In genomic region chr9:33180526-33181184, GRCh38 we compare ENCODE assay signal across 18 cellular contexts. TPM values are rescaled to one million over a fixed set of nuclear protein-coding genes. Genes with fewer than 3 reads are reported as not detected.
A peak's percentile ranks its signal among the peaks of the same experiment; 100 is the strongest.
DNase-seq lines count a peak whose midpoint lies in the region; ATAC-seq, FAIRE-seq and TF ChIP-seq lines count a peak whose summit lies in the region.
"Had no signal": no experiment of that assay in that cellular context is flagged by ENCODE, and none has a peak within 500 bp of the region (broad histone marks: within the 10 kb centered on the region; RNA-seq: fewer than 3 reads in every experiment).

No MANE protein-coding gene starts in this region.

- H4K20me1 ChIP-seq in H1 (replicated peaks in 1 of 2; ENCODE audit: control insufficient read depth in 1 of 2, insufficient read depth in 2 of 2, low read length in 2 of 2), result no peaks in the 10 kb centered on the region

- H3K4me1 ChIP-seq in ACC112 (ENCODE audit: control insufficient read depth, insufficient read depth, low read length, unreplicated experiment) (peaks cover 31% of the 10 kb centered on the region), H1 (replicated peaks in 1 of 4; ENCODE audit: control insufficient read depth in 3 of 4, insufficient read depth in 4 of 4, low read length in 3 of 4) (no peaks in the 10 kb centered on the region)

- peak overlapping the region; percentile 88 for H3K27ac ChIP-seq in ACC112 (ENCODE audit: low read depth, low read length)
- no peak overlapping the region for H3K27ac ChIP-seq in H1 (ENCODE audit: low read depth, low read length)
- H3K27ac ChIP-seq: lower lobe of right lung, upper lobe of right lung had no signal

- CTCF ChIA-PET in H1 (lab: Charles Lee; ENCODE audit: partially characterized antibody), result no interaction called here
- CTCF ChIA-PET in GM10248 (lab: Yijun Ruan, JAX), result no interaction called here

- H3K9me3 ChIP-seq in H1 (ENCODE audit: insufficient read depth in 2 of 2, low read depth in 1 of 2, low read length in 1 of 2), result no peaks in the 10 kb centered on the region
- H3K9me3 ChIP-seq: lower lobe of right lung, upper lobe of right lung had no signal

- H2AK5ac ChIP-seq in H1 (ENCODE audit: low read depth, low read length), result no peak overlapping the region

- H2AFZ ChIP-seq in ACC112 (ENCODE audit: low read length, unreplicated experiment) (peak overlapping the region; percentile 2), H1 (ENCODE audit: low read length) (no peak overlapping the region)

- FAIRE-seq in H1 (lab: Jason Lieb, UNC), result no peak

- H3K27me3 ChIP-seq in ACC112 (ENCODE audit: insufficient read depth, low read length) (no peaks in the 10 kb centered on the region), H1 (replicated peaks in 1 of 4; ENCODE audit: control insufficient read depth in 3 of 4, extremely low read depth in 1 of 4, insufficient read depth in 3 of 4, low read length in 3 of 4) (no peaks in the 10 kb centered on the region; a peak in 1 of 7 replicates)
- H3K27me3 ChIP-seq: upper lobe of right lung had no signal

- no peak overlapping the region for H3K56ac ChIP-seq in H1 (replicated peaks; ENCODE audit: insufficient read length, low read depth, low read length)

- ATAC-seq in HG03097 (IDR thresholded peaks at IDR 0.05; ENCODE audit: low FRiP score, unreplicated experiment), result no peak
- ATAC-seq: lower lobe of right lung, upper lobe of right lung had no signal

- no peak for TF ChIP-seq RAD21 in H1 (IDR thresholded peaks at IDR 0.05 in 1 of 2, conservative IDR thresholded peaks at IDR 0.05 in 1 of 2; ENCODE audit: low read depth in 2 of 2, low read length in 2 of 2)

- no peak overlapping the region for H2BK120ac ChIP-seq in H1 (replicated peaks; ENCODE audit: low read depth, low read length)

- TF ChIP-seq POLR2A in H1 (IDR thresholded peaks at IDR 0.05; ENCODE audit: control extremely low read depth in 1 of 2, low read depth in 2 of 2, low read length in 2 of 2), result no peak

- peak overlapping the region; percentile 60 for H3K23ac ChIP-seq in H1 (ENCODE audit: insufficient read length)

- WGBS in H1 (ENCODE audit: extremely low coverage in 1 of 2, insufficient coverage in 1 of 2, insufficient read length in 1 of 2, insufficient replicate concordance in 2 of 2, low coverage in 1 of 2, low lambda C conversion rate in 2 of 2, missing lambda C conversion rate in 1 of 2), 2 experiments, result 83% methylated on average over 8 of the region's 8 CpGs; no CpG with 5 or more reads in 1 of the 2 experiments

- H4K8ac ChIP-seq in H1 (ENCODE audit: extremely low read depth, insufficient read depth, low read length), result no peak overlapping the region

- H3K23me2 ChIP-seq in H1 (ENCODE audit: low read depth, low read length), result no peaks in the 10 kb centered on the region

- H3K4me2 ChIP-seq in H1 (ENCODE audit: insufficient read depth in 1 of 2, low read depth in 2 of 2, low read length in 2 of 2), result no peak overlapping the region

- no peak overlapping the region for H3K14ac ChIP-seq in H1 (ENCODE audit: insufficient read length)

- POLR2A ChIA-PET in H1 (lab: Charles Lee; ENCODE audit: partially characterized antibody) (interaction anchor here (1.6 kb wide), 1 partner anchor 10 kb away, joined by 3 read pairs; no protein-coding TSS in a partner anchor), GM10248 (lab: Yijun Ruan, JAX) (no interaction called here)

- H2BK5ac ChIP-seq in H1 (ENCODE audit: low read depth, low read length), result no peak overlapping the region

- no peaks in the 10 kb centered on the region for H3K36me3 ChIP-seq in ACC112 (ENCODE audit: insufficient read depth, low read length)
- no peaks in the 10 kb centered on the region for H3K36me3 ChIP-seq in H1 (ENCODE audit: control insufficient read depth in 2 of 4, insufficient read depth in 4 of 4, low read length in 3 of 4)
- H3K36me3 ChIP-seq: lower lobe of right lung, upper lobe of right lung had no signal

- no peak overlapping the region for H2BK12ac ChIP-seq in H1 (ENCODE audit: low read depth, low read length)

- no peak overlapping the region for H3K18ac ChIP-seq in H1 (ENCODE audit: extremely low read depth, low read length)

- no peak overlapping the region for H4K5ac ChIP-seq in H1 (ENCODE audit: insufficient read length, low read depth, low read length)

- H3K4me3 ChIP-seq in ACC112 (ENCODE audit: low read depth, low read length), result peak overlapping the region; percentile 28
- no peak overlapping the region for H3K4me3 ChIP-seq in H1 (ENCODE audit: extremely low read depth in 1 of 4, insufficient read depth in 2 of 4, low read depth in 3 of 4, low read length in 4 of 4)
- H3K4me3 ChIP-seq: lower lobe of right lung, upper lobe of right lung had no signal

- H2BK15ac ChIP-seq in H1 (ENCODE audit: low read length), result no peak overlapping the region

- DNase-seq in M059J (ENCODE audit: low read depth), result peak; percentile 52
- no peak for DNase-seq in H1 (ENCODE audit: low read depth in 1 of 2, low spot score in 2 of 2)
- peak; percentile 48 for DNase-seq in iris pigment epithelial cell (ENCODE audit: low read depth)
- no peak for DNase-seq in GM10248 (ENCODE audit: extremely low spot score)
- no peak for DNase-seq in LoVo (ENCODE audit: low spot score)
- DNase-seq in NCI-H1417 (lab: John Stamatoyannopoulos, UW), result no peak
- DNase-seq: ACHN; activated B cell treated with CpG ODN at 0.5 μM for 24 hours; activated naive CD4-positive, alpha-beta T cell treated with Interleukin-2 at 50 U/mL for 16 hours; GOT3; lower lobe of right lung; NCI-H1436 treated with DMSO at 0.1 percent for 48 hours; retina; stimulated activated CD4-positive, alpha-beta T cell treated with anti-CD3 and anti-CD28 coated beads, Interleukin-2, amount 100 ng/mL, for 48 hours; upper lobe of right lung had no signal

- H3K79me2 ChIP-seq in ACC112 (ENCODE audit: control insufficient read depth, insufficient read depth, low read length, unreplicated experiment), result no peaks in the 10 kb centered on the region
- H3K79me2 ChIP-seq in H1 (ENCODE audit: control insufficient read depth in 1 of 2, insufficient read depth in 2 of 2, low read length in 2 of 2), result no peaks in the 10 kb centered on the region

- no peak for TF ChIP-seq EP300 in H1 (IDR thresholded peaks at IDR 0.05; ENCODE audit: borderline replicate concordance in 1 of 2, low read depth in 2 of 2, low read length in 2 of 2)

- no peak for TF ChIP-seq CTCF in H1 (IDR thresholded peaks at IDR 0.05; ENCODE audit: control extremely low read depth in 1 of 3, insufficient read depth in 1 of 3, low read depth in 1 of 3, low read length in 3 of 3)
- TF ChIP-seq CTCF in GM10248 (IDR thresholded peaks at IDR 0.05; ENCODE audit: control extremely low read depth, extremely low read depth, low read depth, missing control alignments), result no peak

- no peak overlapping the region for H4K91ac ChIP-seq in H1 (replicated peaks; ENCODE audit: insufficient read length, low read length)

- no peak overlapping the region for H2BK20ac ChIP-seq in H1 (ENCODE audit: low read length)

- no peaks in the 10 kb centered on the region for H3K79me1 ChIP-seq in H1 (ENCODE audit: low read depth, low read length)

- H3K9ac ChIP-seq in H1 (replicated peaks in 1 of 4; ENCODE audit: extremely low read depth in 1 of 4, low read depth in 3 of 4, low read length in 3 of 4), result no peak overlapping the region

- H3K4ac ChIP-seq in H1 (replicated peaks; ENCODE audit: insufficient read length, low read depth, low read length), result no peak overlapping the region

TF ChIP-seq in H1, 55 proteins besides CTCF, POLR2A, EP300 and RAD21 (continues in another document):
- TF ChIP-seq SP1 (IDR thresholded peaks at IDR 0.05; ENCODE audit: low read depth, low read length), result no peak
- TF ChIP-seq RNF2 (IDR thresholded peaks at IDR 0.05; ENCODE audit: borderline replicate concordance, low read depth, low read length, missing control alignments, poor library complexity, severe bottlenecking), result no peak
- no peak for TF ChIP-seq SAP30 (IDR thresholded peaks at IDR 0.05; ENCODE audit: insufficient read depth, insufficient replicate concordance, low read length)
- no peak for TF ChIP-seq ATF2 (IDR thresholded peaks at IDR 0.05; ENCODE audit: low read length)
- no peak for TF ChIP-seq EZH2 (IDR thresholded peaks at IDR 0.05; ENCODE audit: low read depth, low read length, severe bottlenecking)
- no peak for TF ChIP-seq SIN3A (conservative IDR thresholded peaks at IDR 0.05 in 1 of 2, IDR thresholded peaks at IDR 0.05 in 1 of 2; ENCODE audit: low read depth in 1 of 2, low read length in 2 of 2)
- no peak for TF ChIP-seq KDM1A (IDR thresholded peaks at IDR 0.05; ENCODE audit: borderline replicate concordance, low read length)

RNA-seq across cellular contexts. Expression of gene B4GALT1, which starts 13.5 kb away (rescaled TPM):
- total RNA-seq in M059J (2014; rRNA removed; shearing (Covaris generic)), result 35.6 and 69.6 TPM in 2 replicates
- 17.9 and 18.2 TPM in 2 replicates for total RNA-seq in H1 (2021; fragmentation: NEBNext Ultra II Directional; extraction: Animal tissue kit (Norgen Biotek cat#: 25700))
- polyA plus RNA-seq in H1 (2011; rRNA removed), result 12.6 and 12.8 TPM in 2 replicates
- 8.5 TPM for polyA plus RNA-seq in H1 (2011; cell fraction: cytosol; rRNA removed)
- 7.0 TPM for polyA plus RNA-seq in H1 (2011; cell fraction: nucleus; rRNA removed)
- 11.2 to 12.3 TPM (median 11.8 TPM) in 4 replicates for polyA plus RNA-seq in H1 (2012, experiment 1 of 2)
- polyA plus RNA-seq in H1 (2012, experiment 2 of 2), result 15.0 TPM
- polyA plus RNA-seq in H1 (2013, experiment 1 of 2), result 17.0 TPM
- polyA plus RNA-seq in H1 (2013, experiment 2 of 2), result 19.4 TPM
- polyA minus RNA-seq in H1 (2011; rRNA and poly(A)+ RNA removed), result 13.8 and 14.9 TPM in 2 replicates
- polyA minus RNA-seq in H1 (2011; cell fraction: cytosol; rRNA and poly(A)+ RNA removed), result 11.2 TPM
- polyA minus RNA-seq in H1 (2011; cell fraction: nucleus; rRNA and poly(A)+ RNA removed), result 7.6 TPM

RNA-seq across cellular contexts. Expression of gene SPINK4, which starts 59.3 kb away (rescaled TPM):
- not detected in 2 replicates for total RNA-seq in M059J (2014; rRNA removed; shearing (Covaris generic))
- total RNA-seq in H1 (2021; fragmentation: NEBNext Ultra II Directional; extraction: Animal tissue kit (Norgen Biotek cat#: 25700)), result not detected in 2 replicates
- polyA plus RNA-seq in H1 (2011; rRNA removed), result not detected in 2 replicates
- polyA plus RNA-seq in H1 (2011; cell fraction: cytosol; rRNA removed), result not detected
- polyA plus RNA-seq in H1 (2011; cell fraction: nucleus; rRNA removed), result not detected
- polyA plus RNA-seq in H1 (2012, experiment 1 of 2), result not detected in 4 replicates
- polyA plus RNA-seq in H1 (2012, experiment 2 of 2), result not detected
- polyA plus RNA-seq in H1 (2013, experiment 1 of 2), result not detected
- polyA plus RNA-seq in H1 (2013, experiment 2 of 2), result not detected
- not detected in 2 replicates for polyA minus RNA-seq in H1 (2011; rRNA and poly(A)+ RNA removed)
- 17.5 TPM for polyA minus RNA-seq in H1 (2011; cell fraction: cytosol; rRNA and poly(A)+ RNA removed)
- 2.5 TPM for polyA minus RNA-seq in H1 (2011; cell fraction: nucleus; rRNA and poly(A)+ RNA removed)
- total RNA-seq: activated B cell treated with CpG ODN at 0.5 μM for 24 hours, lower lobe of right lung, OCI-LY7, upper lobe of right lung had no signal

Comparison
In these comparisons a context has a peak if more than half of its experiments do, and no peak if none do; other contexts are left out.
1. DNase-seq: peak in M059J (single experiment) and iris pigment epithelial cell (single experiment); none in H1 (0 of 2), GM10248 (single experiment), LoVo (single experiment) and NCI-H1417 (0 of 3).